In the genomic region with DNA sequence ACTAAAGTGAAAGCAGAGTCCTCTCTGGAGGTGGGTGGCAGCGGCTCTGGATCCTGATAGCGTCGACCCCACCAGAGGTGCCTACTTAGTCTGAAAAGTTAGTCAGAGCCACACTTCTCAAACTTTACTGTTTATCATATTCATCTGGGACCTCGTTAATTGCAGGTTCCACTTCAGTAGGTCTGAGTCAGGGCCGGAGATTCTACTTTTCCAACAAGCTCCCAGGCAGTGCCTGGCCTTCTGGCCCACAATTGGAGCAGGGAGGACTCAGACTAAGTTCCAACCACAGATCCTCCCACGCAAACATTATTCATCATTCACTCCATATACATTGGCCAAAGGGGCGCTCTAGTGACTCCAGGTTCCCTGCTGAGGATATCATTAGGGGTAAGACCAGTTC, we compare ENCODE assay signal across 20 cellular contexts.
A peak's percentile ranks its signal among the peaks of the same experiment; 100 is the strongest.
DNase-seq lines count a peak whose midpoint lies in the region; ATAC-seq, FAIRE-seq and TF ChIP-seq lines count a peak whose summit lies in the region.
"Had no signal": no experiment of that assay in that cellular context is flagged by ENCODE, and none has a peak within 500 bp of the region (broad histone marks: within the 10 kb centered on the region; RNA-seq: fewer than 3 reads in every experiment).

No MANE protein-coding gene starts in this region.

- in situ Hi-C loops in K562 (cut with MboI) = no loop called here

- no peak for TF ChIP-seq RAD21 in K562 (CRISPR knock-in tag; conservative IDR thresholded peaks at IDR 0.05 in 1 of 2, IDR thresholded peaks at IDR 0.05 in 1 of 2)

- DNase-seq in Daoy (ENCODE audit: low read depth) (peak; percentile 91), M059J (ENCODE audit: low read depth) (peak; percentile 52), K562 (ENCODE audit: extremely low read depth in 1 of 4, low spot score in 3 of 4) (peak; percentile 55 to 74 (median 70)), kidney tubule cell (ENCODE audit: low spot score) (peak; percentile 90), right lobe of liver (no peak), NCI-H69 (lab: John Stamatoyannopoulos, UW) (no peak)
- DNase-seq: activated CD4-positive, CD25-positive, alpha-beta regulatory T cell; aorta; DMS153; dorsolateral prefrontal cortex; left ventricle myocardium inferior; NCI-H1105; occipital lobe; Right ventricle myocardium superior; stimulated activated CD4-positive, alpha-beta T cell treated with anti-CD3 and anti-CD28 coated beads, Interleukin-4, amount 100 ng/mL, for 24 hours; stimulated activated CD8-positive, alpha-beta memory T cell treated with anti-CD3 and anti-CD28 coated beads, Interleukin-4, amount 100 ng/mL, for 48 hours; testis had no signal

- no peak overlapping the region for H3K9ac ChIP-seq in K562 (ENCODE audit: insufficient read depth in 1 of 2, low read depth in 2 of 2, low read length in 2 of 2)

- H3K27ac ChIP-seq in K562 (ENCODE audit: extremely low read depth, low read depth, low read length) = no peak overlapping the region
- no peak overlapping the region for H3K27ac ChIP-seq in right lobe of liver
- H3K27ac ChIP-seq: dorsolateral prefrontal cortex, left ventricle myocardium inferior, testis had no signal

- CTCF ChIA-PET in K562 (lab: Yijun Ruan, JAX; ENCODE audit: low intra/inter-chr PET ratio) = no interaction called here

- intact Hi-C loops in K562 (cut with micrococcal nuclease) = no loop called here
- intact Hi-C loops in right lobe of liver (cut with DNase I) = no loop called here

- 0 out of 2 replicates have a peak, but pooled peaks have one; percentile 13 for TF ChIP-seq EP300 in K562 (IDR thresholded peaks at IDR 0.05; ENCODE audit: low read length)

- no peaks in the 10 kb centered on the region for H3K9me3 ChIP-seq in K562 (replicated peaks; ENCODE audit: control insufficient read depth, insufficient read depth, low read depth, low read length)
- no peaks in the 10 kb centered on the region for H3K9me3 ChIP-seq in right lobe of liver
- H3K9me3 ChIP-seq: left ventricle myocardium inferior, testis had no signal

- peak; percentile 74 for FAIRE-seq in K562 (lab: Jason Lieb, UNC)
- FAIRE-seq: GM19239 had no signal

- ATAC-seq in K562 = peak; percentile 90
- no peak for ATAC-seq in GM19463 (IDR thresholded peaks at IDR 0.05; ENCODE audit: unreplicated experiment)
- no peak for ATAC-seq in right lobe of liver
- ATAC-seq in HG02798 (IDR thresholded peaks at IDR 0.05; ENCODE audit: poor library complexity, unreplicated experiment) = no peak

- 0 out of 2 replicates have a peak overlapping the region, but pooled peaks have one; percentile 26 for H2AFZ ChIP-seq in K562 (ENCODE audit: low read depth, low read length)

- peaks cover 2 to 13% of the 10 kb centered on the region in 2 experiments for H3K4me1 ChIP-seq in K562 (replicated peaks in 1 of 2; ENCODE audit: control insufficient read depth in 2 of 2, insufficient read depth in 2 of 2, low read length in 2 of 2)
- H3K4me1 ChIP-seq in right lobe of liver = peaks cover 0 to 7% (median 0%) of the 10 kb centered on the region in 4 donors
- H3K4me1 ChIP-seq: left ventricle myocardium inferior, testis had no signal

- H3K4me3 ChIP-seq in K562 (no peak overlapping the region), right lobe of liver (no peak overlapping the region)
- H3K4me3 ChIP-seq: dorsolateral prefrontal cortex, left ventricle myocardium inferior, testis had no signal

- H3K27me3 ChIP-seq in K562 (ENCODE audit: control insufficient read depth in 2 of 2, insufficient read depth in 2 of 2, low read length in 2 of 2) = no peaks in the 10 kb centered on the region; a peak in 1 of 5 replicates
- no peaks in the 10 kb centered on the region for H3K27me3 ChIP-seq in right lobe of liver
- H3K27me3 ChIP-seq: dorsolateral prefrontal cortex, testis had no signal

- POLR2A ChIA-PET in K562 (lab: Yijun Ruan, JAX) = interaction anchor here (0.7 to 1.4 kb wide), 4 partner anchors 12 to 26 kb away, joined by 3 to 5 read pairs (median 4); no protein-coding TSS in a partner anchor

- H3K36me3 ChIP-seq in K562 (ENCODE audit: control insufficient read depth, insufficient read depth, low read length) = no peaks in the 10 kb centered on the region
- no peaks in the 10 kb centered on the region for H3K36me3 ChIP-seq in right lobe of liver

- H3K79me2 ChIP-seq in K562 (ENCODE audit: control insufficient read depth, insufficient read depth, low read length) = no peaks in the 10 kb centered on the region

- no peaks in the 10 kb centered on the region for H3K9me1 ChIP-seq in K562 (ENCODE audit: control insufficient read depth, insufficient read depth, low read length)

- no peaks in the 10 kb centered on the region for H4K20me1 ChIP-seq in K562 (replicated peaks; ENCODE audit: control insufficient read depth, insufficient read depth, low read length)

- WGBS in K562 (ENCODE audit: insufficient coverage, low coverage, missing lambda C conversion rate) = 3% methylated on average over 7 of the region's 7 CpGs
- WGBS in right lobe of liver (ENCODE audit: insufficient coverage, low coverage, low lambda C conversion rate, missing lambda C conversion rate) = 85% methylated on average over 4 of the region's 7 CpGs

- BruUV-seq in K562 (replicated peaks; lab: Mats Ljungman, UMichigan) = no TSS peak

- no peak overlapping the region for H3K4me2 ChIP-seq in K562 (ENCODE audit: insufficient read depth, low read length)

- TF ChIP-seq CTCF in K562 (IDR thresholded peaks at IDR 0.05 in 2 of 3, conservative IDR thresholded peaks at IDR 0.05 in 1 of 3; ENCODE audit: insufficient read depth in 2 of 3, low read depth in 1 of 3, low read length in 3 of 3) (peak in 2 of 3 experiments; percentile 11 to 24; a peak in 1 of 6 replicates), right lobe of liver (IDR thresholded peaks at IDR 0.05) (no peak)

- TF ChIP-seq POLR2A in K562 (conservative IDR thresholded peaks at IDR 0.05) = no peak
- TF ChIP-seq POLR2A in right lobe of liver (IDR thresholded peaks at IDR 0.05) = no peak

TF ChIP-seq in K562, 482 proteins besides CTCF, POLR2A, EP300 and RAD21 (continues in another document):
- TF ChIP-seq, protein P1, sequence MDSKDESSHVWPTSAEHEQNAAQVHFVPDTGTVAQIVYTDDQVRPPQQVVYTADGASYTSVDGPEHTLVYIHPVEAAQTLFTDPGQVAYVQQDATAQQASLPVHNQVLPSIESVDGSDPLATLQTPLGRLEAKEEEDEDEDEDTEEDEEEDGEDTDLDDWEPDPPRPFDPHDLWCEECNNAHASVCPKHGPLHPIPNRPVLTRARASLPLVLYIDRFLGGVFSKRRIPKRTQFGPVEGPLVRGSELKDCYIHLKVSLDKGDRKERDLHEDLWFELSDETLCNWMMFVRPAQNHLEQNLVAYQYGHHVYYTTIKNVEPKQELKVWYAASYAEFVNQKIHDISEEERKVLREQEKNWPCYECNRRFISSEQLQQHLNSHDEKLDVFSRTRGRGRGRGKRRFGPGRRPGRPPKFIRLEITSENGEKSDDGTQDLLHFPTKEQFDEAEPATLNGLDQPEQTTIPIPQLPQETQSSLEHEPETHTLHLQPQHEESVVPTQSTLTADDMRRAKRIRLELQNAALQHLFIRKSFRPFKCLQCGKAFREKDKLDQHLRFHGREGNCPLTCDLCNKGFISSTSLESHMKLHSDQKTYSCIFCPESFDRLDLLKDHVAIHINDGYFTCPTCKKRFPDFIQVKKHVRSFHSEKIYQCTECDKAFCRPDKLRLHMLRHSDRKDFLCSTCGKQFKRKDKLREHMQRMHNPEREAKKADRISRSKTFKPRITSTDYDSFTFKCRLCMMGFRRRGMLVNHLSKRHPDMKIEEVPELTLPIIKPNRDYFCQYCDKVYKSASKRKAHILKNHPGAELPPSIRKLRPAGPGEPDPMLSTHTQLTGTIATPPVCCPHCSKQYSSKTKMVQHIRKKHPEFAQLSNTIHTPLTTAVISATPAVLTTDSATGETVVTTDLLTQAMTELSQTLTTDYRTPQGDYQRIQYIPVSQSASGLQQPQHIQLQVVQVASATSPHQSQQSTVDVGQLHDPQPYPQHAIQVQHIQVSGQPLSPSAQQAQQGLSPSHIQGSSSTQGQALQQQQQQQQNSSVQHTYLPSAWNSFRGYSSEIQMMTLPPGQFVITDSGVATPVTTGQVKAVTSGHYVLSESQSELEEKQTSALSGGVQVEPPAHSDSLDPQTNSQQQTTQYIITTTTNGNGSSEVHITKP (IDR thresholded peaks at IDR 0.05; ENCODE audit: partially characterized antibody) = no peak
- no peak for TF ChIP-seq ZNF316 (IDR thresholded peaks at IDR 0.05)
- TF ChIP-seq JUN (IDR thresholded peaks at IDR 0.05; ENCODE audit: borderline replicate concordance, low read depth, low read length) = peak; percentile 47; the same call in 1 of the 2 replicates
- no peak for TF ChIP-seq JUN (CRISPR knock-in tag; IDR thresholded peaks at IDR 0.05; ENCODE audit: borderline replicate concordance)
- TF ChIP-seq SIN3A (IDR thresholded peaks at IDR 0.05; ENCODE audit: borderline replicate concordance in 2 of 2, control insufficient read depth in 1 of 2, low read depth in 2 of 2, low read length in 2 of 2) = no peak
- 0 out of 4 replicates have a peak, but pooled peaks of 1 of the 2 experiments have one; percentile 32 for TF ChIP-seq MAZ (CRISPR knock-in tag; conservative IDR thresholded peaks at IDR 0.05 in 1 of 2, IDR thresholded peaks at IDR 0.05 in 1 of 2)
- TF ChIP-seq, protein P2, sequence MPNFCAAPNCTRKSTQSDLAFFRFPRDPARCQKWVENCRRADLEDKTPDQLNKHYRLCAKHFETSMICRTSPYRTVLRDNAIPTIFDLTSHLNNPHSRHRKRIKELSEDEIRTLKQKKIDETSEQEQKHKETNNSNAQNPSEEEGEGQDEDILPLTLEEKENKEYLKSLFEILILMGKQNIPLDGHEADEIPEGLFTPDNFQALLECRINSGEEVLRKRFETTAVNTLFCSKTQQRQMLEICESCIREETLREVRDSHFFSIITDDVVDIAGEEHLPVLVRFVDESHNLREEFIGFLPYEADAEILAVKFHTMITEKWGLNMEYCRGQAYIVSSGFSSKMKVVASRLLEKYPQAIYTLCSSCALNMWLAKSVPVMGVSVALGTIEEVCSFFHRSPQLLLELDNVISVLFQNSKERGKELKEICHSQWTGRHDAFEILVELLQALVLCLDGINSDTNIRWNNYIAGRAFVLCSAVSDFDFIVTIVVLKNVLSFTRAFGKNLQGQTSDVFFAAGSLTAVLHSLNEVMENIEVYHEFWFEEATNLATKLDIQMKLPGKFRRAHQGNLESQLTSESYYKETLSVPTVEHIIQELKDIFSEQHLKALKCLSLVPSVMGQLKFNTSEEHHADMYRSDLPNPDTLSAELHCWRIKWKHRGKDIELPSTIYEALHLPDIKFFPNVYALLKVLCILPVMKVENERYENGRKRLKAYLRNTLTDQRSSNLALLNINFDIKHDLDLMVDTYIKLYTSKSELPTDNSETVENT (CRISPR knock-in tag; IDR thresholded peaks at IDR 0.05) = no peak
- peak; percentile 65 for TF ChIP-seq MEIS2 (IDR thresholded peaks at IDR 0.05; ENCODE audit: partially characterized antibody)
- TF ChIP-seq BDP1 (IDR thresholded peaks at IDR 0.05; ENCODE audit: insufficient read depth, insufficient read length) = no peak
- no peak for TF ChIP-seq ZKSCAN1 (IDR thresholded peaks at IDR 0.05; ENCODE audit: low read depth, low read length)

Comparison
In these comparisons a context has a peak if more than half of its experiments do, and no peak if none do; other contexts are left out.
1. DNase-seq: peak in Daoy (single experiment), M059J (single experiment), K562 (4 of 4) and kidney tubule cell (single experiment); none in right lobe of liver (0 of 3) and NCI-H69 (single experiment).
2. CTCF ChIP-seq: peak in K562 (2 of 3); none in right lobe of liver (0 of 4).